In genomic region chrX:47574096-47574553, GRCh38 we compare ENCODE assay signal across 1 cellular context.
TF ChIP-seq lines count a peak whose summit lies in the region.

No MANE protein-coding gene starts in this region.

TF ChIP-seq in IMR-90, 13 proteins besides CTCF, POLR2A, EP300 and RAD21:
- TF ChIP-seq, protein P1, sequence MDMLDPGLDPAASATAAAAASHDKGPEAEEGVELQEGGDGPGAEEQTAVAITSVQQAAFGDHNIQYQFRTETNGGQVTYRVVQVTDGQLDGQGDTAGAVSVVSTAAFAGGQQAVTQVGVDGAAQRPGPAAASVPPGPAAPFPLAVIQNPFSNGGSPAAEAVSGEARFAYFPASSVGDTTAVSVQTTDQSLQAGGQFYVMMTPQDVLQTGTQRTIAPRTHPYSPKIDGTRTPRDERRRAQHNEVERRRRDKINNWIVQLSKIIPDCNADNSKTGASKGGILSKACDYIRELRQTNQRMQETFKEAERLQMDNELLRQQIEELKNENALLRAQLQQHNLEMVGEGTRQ (IDR thresholded peaks at IDR 0.05; ENCODE audit: low read depth, low read length), result no peak
- TF ChIP-seq ELK1 (IDR thresholded peaks at IDR 0.05; ENCODE audit: borderline replicate concordance, low read depth, low read length) (no peak), CHD1 (IDR thresholded peaks at IDR 0.05; ENCODE audit: low read depth, low read length) (no peak), MXI1 (IDR thresholded peaks at IDR 0.05; ENCODE audit: borderline replicate concordance, low read depth, low read length) (no peak), MAFK (IDR thresholded peaks at IDR 0.05; ENCODE audit: low read depth, low read length) (no peak), CEBPB (IDR thresholded peaks at IDR 0.05; ENCODE audit: low read depth, low read length) (no peak), RCOR1 (IDR thresholded peaks at IDR 0.05; ENCODE audit: insufficient replicate concordance, low read length) (no peak), NFE2L2 (IDR thresholded peaks at IDR 0.05; ENCODE audit: low read depth, low read length) (no peak), MAZ (IDR thresholded peaks at IDR 0.05; ENCODE audit: borderline replicate concordance, low read depth, low read length) (no peak), SMC3 (IDR thresholded peaks at IDR 0.05; ENCODE audit: low read depth, low read length) (no peak), FOS (IDR thresholded peaks at IDR 0.05; ENCODE audit: low read depth, low read length) (no peak), RFX5 (IDR thresholded peaks at IDR 0.05; ENCODE audit: low read depth, low read length) (no peak), BHLHE40 (IDR thresholded peaks at IDR 0.05; ENCODE audit: low read depth, low read length) (no peak)
TF ChIP-seq in IMR-90: peak in this region for 0.
